In the genomic region with DNA sequence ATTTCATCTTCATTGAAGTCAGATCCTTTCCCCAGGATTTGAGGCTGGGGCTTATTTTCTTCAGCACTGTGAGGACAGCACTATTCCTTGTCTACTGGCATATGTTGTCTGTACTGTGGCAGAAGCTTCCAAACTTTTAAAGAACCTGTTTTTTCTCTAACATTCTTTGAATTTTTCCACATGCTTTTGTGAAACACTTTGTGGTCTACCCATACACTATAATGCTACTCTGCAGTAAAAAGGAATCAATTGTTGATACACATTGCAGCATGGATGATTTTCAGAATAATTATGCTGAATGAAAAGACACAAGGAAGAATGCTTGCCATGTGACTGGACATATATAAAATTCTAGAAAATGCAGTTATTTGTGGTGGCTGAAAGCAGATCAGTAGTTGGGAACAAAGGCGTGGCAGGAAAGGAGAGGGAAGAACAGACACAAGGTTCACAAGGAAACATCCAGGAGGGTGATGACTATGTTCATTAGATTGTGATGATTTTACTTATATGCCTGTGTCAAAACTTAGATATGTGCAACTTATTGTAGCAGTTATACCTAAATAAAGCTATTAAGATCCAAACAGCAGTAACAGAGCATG, we compare ENCODE assay signal across 29 cellular contexts.
DNase-seq lines count a peak whose midpoint lies in the region; ATAC-seq, FAIRE-seq and TF ChIP-seq lines count a peak whose summit lies in the region.
"Had no signal": no experiment of that assay in that cellular context is flagged by ENCODE, and none has a peak within 500 bp of the region (broad histone marks: within the 10 kb centered on the region; RNA-seq: fewer than 3 reads in every experiment).

No MANE protein-coding gene starts in this region.

- TF ChIP-seq CTCF in bronchial epithelial cell (IDR thresholded peaks at IDR 0.05; ENCODE audit: insufficient read depth, low read length, severe bottlenecking) (no peak), ascending aorta (IDR thresholded peaks at IDR 0.05) (no peak)

- H3K36me3 ChIP-seq in HAP-1 (replicated peaks) (peaks cover 10% of the 10 kb centered on the region), bronchial epithelial cell (ENCODE audit: control insufficient read depth, insufficient read depth, low read length) (no peaks in the 10 kb centered on the region), ascending aorta (no peaks in the 10 kb centered on the region)
- H3K36me3 ChIP-seq: MG63 had no signal

- FAIRE-seq in bronchial epithelial cell (lab: Jason Lieb, UNC): no peak
- FAIRE-seq: A204.1, D721Med, G401.6, HTR-8/SVneo had no signal

- no peak overlapping the region for H3K4me3 ChIP-seq in HAP-1
- no peak overlapping the region for H3K4me3 ChIP-seq in bronchial epithelial cell (ENCODE audit: low read depth, low read length)
- no peak overlapping the region for H3K4me3 ChIP-seq in ascending aorta
- H3K4me3 ChIP-seq: BLaER1 treated with 17β-estradiol and CSF1 and Interleukin-3, amounts not matched to agents 10 nM and 100 nM; MG63 had no signal

- peak; percentile 3 to 7 for DNase-seq in HAP-1 (ENCODE audit: low spot score in 2 of 2)
- peak; percentile 9 for DNase-seq in NCI-H226
- peak; percentile 29 for DNase-seq in bronchial epithelial cell (ENCODE audit: low read depth)
- peak; percentile 15 for DNase-seq in kidney tubule cell (ENCODE audit: low spot score)
- DNase-seq in posterior vena cava (ENCODE audit: low spot score): no peak
- DNase-seq in SK-N-DZ (ENCODE audit: low spot score): no peak
- DNase-seq in ascending aorta (ENCODE audit: low spot score in 2 of 2): no peak
- DNase-seq: AML-193; CD4-positive, alpha-beta T cell; DMS53; KBM-7; MG63; NCI-H1105 treated with DMSO at 0.1 percent for 48 hours; NCI-H146; NCI-H1930; NCI-H2107; NCI-H446; NCI-H524 treated with DMSO at 0.1 percent for 48 hours; NCI-H774; SHP77 treated with DMSO at 0.1 percent for 48 hours; SK-N-SH; SW 1271 had no signal

- in situ Hi-C loops in HAP-1 (cut with MboI; ENCODE audit: low sequenced_read_pairs): no loop called here

- ATAC-seq in GM21825 (IDR thresholded peaks at IDR 0.05; ENCODE audit: unreplicated experiment): no peak

- H3K9me3 ChIP-seq in HAP-1: no peaks in the 10 kb centered on the region
- H3K9me3 ChIP-seq in ascending aorta: no peaks in the 10 kb centered on the region
- H3K9me3 ChIP-seq: MG63, SK-N-SH had no signal

- intact Hi-C loops in posterior vena cava (cut with DNase I) (no loop called here), ascending aorta (cut with DNase I) (no loop called here)

- H3K27ac ChIP-seq in ascending aorta: no peak overlapping the region
- H3K27ac ChIP-seq: BLaER1 treated with 17β-estradiol and CSF1 and Interleukin-3, amounts not matched to agents 10 nM and 100 nM; RWPE1 had no signal

- H3K4me1 ChIP-seq in HAP-1: peaks cover 7% of the 10 kb centered on the region; the same call in 1 of the 2 replicates
- no peaks in the 10 kb centered on the region for H3K4me1 ChIP-seq in ascending aorta

- H3K27me3 ChIP-seq in HAP-1 (ENCODE audit: low read depth) (no peaks in the 10 kb centered on the region), bronchial epithelial cell (ENCODE audit: control insufficient read depth, insufficient read depth, low read length) (peaks cover 3% of the 10 kb centered on the region), ascending aorta (no peaks in the 10 kb centered on the region)
- H3K27me3 ChIP-seq: BLaER1 treated with 17β-estradiol and CSF1 and Interleukin-3, amounts not matched to agents 10 nM and 100 nM had no signal

Comparison
In these comparisons a context has a peak if more than half of its experiments do, and no peak if none do; other contexts are left out.
1. DNase-seq: peak in HAP-1 (2 of 2), NCI-H226 (single experiment), bronchial epithelial cell (single experiment) and kidney tubule cell (single experiment); none in posterior vena cava (single experiment), SK-N-DZ (single experiment) and ascending aorta (0 of 2).